ENCODE assay signal across 19 cellular contexts in genomic region chr3:38021196-38021595, GRCh38. TPM values are rescaled to one million over a fixed set of nuclear protein-coding genes. Genes with fewer than 3 reads are reported as not detected.
DNase-seq lines count a peak whose midpoint lies in the region; ATAC-seq lines count a peak whose summit lies in the region.
"Had no signal": no experiment of that assay in that cellular context is flagged by ENCODE, and none has a peak within 500 bp of the region (broad histone marks: within the 10 kb centered on the region; RNA-seq: fewer than 3 reads in every experiment).

No MANE protein-coding gene starts in this region.

- no peaks in the 10 kb centered on the region; the same call in 1 of the 2 replicates for H3K36me3 ChIP-seq in HAP-1 (replicated peaks)
- H3K36me3 ChIP-seq: SJCRH30 had no signal

- no peak overlapping the region for H3K4me3 Mint-ChIP-seq in activated naive CD8-positive, alpha-beta T cell treated with anti-CD3 and anti-CD28 coated beads, Interleukin-2, amount 10 ng/mL, durations not matched to agents 7 days and 5 days
- H3K4me3 Mint-ChIP-seq in activated naive CD8-positive, alpha-beta T cell treated with anti-CD3 and anti-CD28 coated beads for 36 hours, result no peak overlapping the region
- H3K4me3 Mint-ChIP-seq in central memory CD8-positive, alpha-beta T cell, result no peak overlapping the region
- H3K4me3 Mint-ChIP-seq in naive thymus-derived CD8-positive, alpha-beta T cell, result no peak overlapping the region
- H3K4me3 Mint-ChIP-seq in stimulated activated effector memory CD8-positive, alpha-beta T cell treated with anti-CD3 and anti-CD28 coated beads, Interleukin-12 subunit alpha, Interleukin-12 subunit beta, amount 100 ng/mL, for 72 hours, result no peak overlapping the region
- H3K4me3 Mint-ChIP-seq: CD14-positive monocyte had no signal

- peaks cover 16% of the 10 kb centered on the region for H3K4me1 Mint-ChIP-seq in activated naive CD8-positive, alpha-beta T cell treated with anti-CD3 and anti-CD28 coated beads, Interleukin-2, amount 10 ng/mL, durations not matched to agents 7 days and 5 days
- peaks cover 18% of the 10 kb centered on the region for H3K4me1 Mint-ChIP-seq in activated naive CD8-positive, alpha-beta T cell treated with anti-CD3 and anti-CD28 coated beads for 36 hours
- peaks cover 61% of the 10 kb centered on the region for H3K4me1 Mint-ChIP-seq in central memory CD8-positive, alpha-beta T cell
- peaks cover 27 to 45% (median 35%) of the 10 kb centered on the region in 4 donors for H3K4me1 Mint-ChIP-seq in naive thymus-derived CD8-positive, alpha-beta T cell
- H3K4me1 Mint-ChIP-seq in stimulated activated effector memory CD8-positive, alpha-beta T cell treated with anti-CD3 and anti-CD28 coated beads, Interleukin-12 subunit alpha, Interleukin-12 subunit beta, amount 100 ng/mL, for 72 hours, result peaks cover 60% of the 10 kb centered on the region

- H3K27ac Mint-ChIP-seq in activated naive CD8-positive, alpha-beta T cell treated with anti-CD3 and anti-CD28 coated beads, Interleukin-2, amount 10 ng/mL, durations not matched to agents 7 days and 5 days, result no peak overlapping the region
- H3K27ac Mint-ChIP-seq in activated naive CD8-positive, alpha-beta T cell treated with anti-CD3 and anti-CD28 coated beads for 36 hours, result no peak overlapping the region
- peak overlapping the region; percentile 86 for H3K27ac Mint-ChIP-seq in central memory CD8-positive, alpha-beta T cell (ENCODE audit: low read depth)
- peak overlapping the region in 9 of 10 donors; percentile 25 to 79 (median 56) for H3K27ac Mint-ChIP-seq in naive thymus-derived CD8-positive, alpha-beta T cell
- H3K27ac Mint-ChIP-seq in stimulated activated effector memory CD8-positive, alpha-beta T cell treated with anti-CD3 and anti-CD28 coated beads, Interleukin-12 subunit alpha, Interleukin-12 subunit beta, amount 100 ng/mL, for 72 hours, result peak overlapping the region; percentile 82

- peak; percentile 25 for DNase-seq in activated naive CD8-positive, alpha-beta T cell treated with anti-CD3 and anti-CD28 coated beads, Interleukin-2, amount 10 ng/mL, durations not matched to agents 7 days and 5 days
- no peak for DNase-seq in activated naive CD8-positive, alpha-beta T cell treated with anti-CD3 and anti-CD28 coated beads for 36 hours
- no peak for DNase-seq in central memory CD8-positive, alpha-beta T cell (ENCODE audit: low spot score in 2 of 2)
- peak in 1 of 10 donors; percentile 37 for DNase-seq in naive thymus-derived CD8-positive, alpha-beta T cell
- DNase-seq in stimulated activated effector memory CD8-positive, alpha-beta T cell treated with anti-CD3 and anti-CD28 coated beads, Interleukin-12 subunit alpha, Interleukin-12 subunit beta, amount 100 ng/mL, for 72 hours (ENCODE audit: low spot score in 2 of 2), result no peak
- no peak for DNase-seq in HAP-1 (ENCODE audit: low spot score in 2 of 2)
- DNase-seq in activated CD4-positive, alpha-beta T cell treated with anti-CD3 and anti-CD28 coated beads for 48 hours, result no peak
- DNase-seq: 8988T, DMS153, GF-D8, NCI-H1436, NCI-H2029, NCI-H2171, SJCRH30 had no signal

- H3K27me3 Mint-ChIP-seq in activated naive CD8-positive, alpha-beta T cell treated with anti-CD3 and anti-CD28 coated beads, Interleukin-2, amount 10 ng/mL, durations not matched to agents 7 days and 5 days, result no peaks in the 10 kb centered on the region
- no peaks in the 10 kb centered on the region for H3K27me3 Mint-ChIP-seq in activated naive CD8-positive, alpha-beta T cell treated with anti-CD3 and anti-CD28 coated beads for 36 hours
- H3K27me3 Mint-ChIP-seq in central memory CD8-positive, alpha-beta T cell, result no peaks in the 10 kb centered on the region
- H3K27me3 Mint-ChIP-seq in naive thymus-derived CD8-positive, alpha-beta T cell, result no peaks in the 10 kb centered on the region

- no peaks in the 10 kb centered on the region for H3K9me3 ChIP-seq in HAP-1
- H3K9me3 ChIP-seq: SJCRH30 had no signal

- POLR2A ChIA-PET in activated naive CD8-positive, alpha-beta T cell treated with anti-CD3 and anti-CD28 coated beads, Interleukin-2, amount 10 ng/mL, durations not matched to agents 7 days and 5 days (lab: Charles Lee), result no interaction called here
- POLR2A ChIA-PET in naive thymus-derived CD8-positive, alpha-beta T cell (lab: Charles Lee), result interaction anchor here (2.3 kb wide), 1 partner anchor 12 kb away, joined by 9 read pairs; no protein-coding TSS in a partner anchor

- H3K36me3 Mint-ChIP-seq in activated naive CD8-positive, alpha-beta T cell treated with anti-CD3 and anti-CD28 coated beads, Interleukin-2, amount 10 ng/mL, durations not matched to agents 7 days and 5 days, result peaks cover 10% of the 10 kb centered on the region
- peaks cover 11% of the 10 kb centered on the region for H3K36me3 Mint-ChIP-seq in activated naive CD8-positive, alpha-beta T cell treated with anti-CD3 and anti-CD28 coated beads for 36 hours
- H3K36me3 Mint-ChIP-seq in central memory CD8-positive, alpha-beta T cell (ENCODE audit: insufficient read depth), result peaks cover 23% of the 10 kb centered on the region
- H3K36me3 Mint-ChIP-seq in naive thymus-derived CD8-positive, alpha-beta T cell, result peaks cover 0 to 26% (median 24%) of the 10 kb centered on the region in 3 donors
- H3K36me3 Mint-ChIP-seq in stimulated activated effector memory CD8-positive, alpha-beta T cell treated with anti-CD3 and anti-CD28 coated beads, Interleukin-12 subunit alpha, Interleukin-12 subunit beta, amount 100 ng/mL, for 72 hours, result peaks cover 19% of the 10 kb centered on the region

- H3K4me3 ChIP-seq in HAP-1, result no peak overlapping the region
- H3K4me3 ChIP-seq: GM12878, SJCRH30 had no signal

- H3K4me1 ChIP-seq in HAP-1, result peaks cover 8% of the 10 kb centered on the region

- H3K9me3 Mint-ChIP-seq in activated naive CD8-positive, alpha-beta T cell treated with anti-CD3 and anti-CD28 coated beads, Interleukin-2, amount 10 ng/mL, durations not matched to agents 7 days and 5 days, result no peaks in the 10 kb centered on the region
- peaks cover 3% of the 10 kb centered on the region for H3K9me3 Mint-ChIP-seq in activated naive CD8-positive, alpha-beta T cell treated with anti-CD3 and anti-CD28 coated beads for 36 hours
- peaks cover 6% of the 10 kb centered on the region for H3K9me3 Mint-ChIP-seq in central memory CD8-positive, alpha-beta T cell
- peaks cover 0 to 6% (median 0%) of the 10 kb centered on the region in 9 donors for H3K9me3 Mint-ChIP-seq in naive thymus-derived CD8-positive, alpha-beta T cell
- H3K9me3 Mint-ChIP-seq in stimulated activated effector memory CD8-positive, alpha-beta T cell treated with anti-CD3 and anti-CD28 coated beads, Interleukin-12 subunit alpha, Interleukin-12 subunit beta, amount 100 ng/mL, for 72 hours, result peaks cover 4% of the 10 kb centered on the region

- ATAC-seq in activated naive CD8-positive, alpha-beta T cell treated with anti-CD3 and anti-CD28 coated beads, Interleukin-2, amount 10 ng/mL, durations not matched to agents 7 days and 5 days (ENCODE audit: low read depth), result no peak
- no peak for ATAC-seq in central memory CD8-positive, alpha-beta T cell (replicated peaks; ENCODE audit: extremely low read depth, poor library complexity, severe bottlenecking)
- ATAC-seq in naive thymus-derived CD8-positive, alpha-beta T cell, result no peak
- ATAC-seq in stimulated activated effector memory CD8-positive, alpha-beta T cell treated with anti-CD3 and anti-CD28 coated beads, Interleukin-12 subunit alpha, Interleukin-12 subunit beta, amount 100 ng/mL, for 72 hours, result no peak
- ATAC-seq in GM18858 (IDR thresholded peaks at IDR 0.05; ENCODE audit: unreplicated experiment), result no peak
- ATAC-seq: GM12878, HepG2, Panc1 had no signal

- in situ Hi-C loops in HAP-1 (cut with MboI; ENCODE audit: low sequenced_read_pairs), result no loop called here

- H3K27me3 ChIP-seq in HAP-1 (ENCODE audit: low read depth), result no peaks in the 10 kb centered on the region
- H3K27me3 ChIP-seq: SJCRH30 had no signal

RNA-seq across cellular contexts. Expression of gene PLCD1, which starts 8.2 kb away (rescaled TPM):
- 10 to 100 TPM; 36.5 to 45.4 TPM for total RNA-seq in activated naive CD8-positive, alpha-beta T cell treated with anti-CD3 and anti-CD28 coated beads, Interleukin-2, amount 10 ng/mL, durations not matched to agents 7 days and 5 days
- 1 to 10 TPM; 5.7 to 9.1 TPM for total RNA-seq in activated naive CD8-positive, alpha-beta T cell treated with anti-CD3 and anti-CD28 coated beads for 36 hours
- 10 to 100 TPM; 39.3 to 42.7 TPM for total RNA-seq in naive thymus-derived CD8-positive, alpha-beta T cell
- 10 to 100 TPM; 11.0 to 23.0 (median 15.6) TPM for polyA plus RNA-seq in naive thymus-derived CD8-positive, alpha-beta T cell

RNA-seq across cellular contexts. Expression of gene DLEC1, which starts 17.8 kb away (rescaled TPM):
- total RNA-seq in activated naive CD8-positive, alpha-beta T cell treated with anti-CD3 and anti-CD28 coated beads, Interleukin-2, amount 10 ng/mL, durations not matched to agents 7 days and 5 days, result 1 to 10 TPM; 3.2 to 3.7 TPM
- under 1 TPM; 0.12 to 0.52 TPM for total RNA-seq in activated naive CD8-positive, alpha-beta T cell treated with anti-CD3 and anti-CD28 coated beads for 36 hours
- 1 to 10 TPM; 4.6 to 5.2 TPM for total RNA-seq in naive thymus-derived CD8-positive, alpha-beta T cell
- under 1 TPM; 0.31 to 0.37 (median 0.35) TPM for polyA plus RNA-seq in naive thymus-derived CD8-positive, alpha-beta T cell
- total RNA-seq: HepG2, SJCRH30 had no signal

RNA-seq across cellular contexts. Expression of gene VILL, which starts 30.6 kb away (rescaled TPM):
- total RNA-seq in activated naive CD8-positive, alpha-beta T cell treated with anti-CD3 and anti-CD28 coated beads, Interleukin-2, amount 10 ng/mL, durations not matched to agents 7 days and 5 days, result 10 to 100 TPM; 25.2 to 25.3 TPM
- total RNA-seq in activated naive CD8-positive, alpha-beta T cell treated with anti-CD3 and anti-CD28 coated beads for 36 hours, result 10 to 100 TPM; 14.4 to 15.0 TPM
- 10 to 100 TPM; 41.0 to 41.9 TPM for total RNA-seq in naive thymus-derived CD8-positive, alpha-beta T cell
- 10 to 100 TPM; 12.3 to 21.6 (median 16.0) TPM for polyA plus RNA-seq in naive thymus-derived CD8-positive, alpha-beta T cell

Comparison
In these comparisons a context has a peak if more than half of its experiments do, and no peak if none do; other contexts are left out.
1. H3K27ac Mint-ChIP-seq: peak in central memory CD8-positive, alpha-beta T cell (single experiment), naive thymus-derived CD8-positive, alpha-beta T cell (9 of 10) and stimulated activated effector memory CD8-positive, alpha-beta T cell treated with anti-CD3 and anti-CD28 coated beads, Interleukin-12 subunit alpha, Interleukin-12 subunit beta, amount 100 ng/mL, for 72 hours (single experiment); none in activated naive CD8-positive, alpha-beta T cell treated with anti-CD3 and anti-CD28 coated beads, Interleukin-2, amount 10 ng/mL, durations not matched to agents 7 days and 5 days (single experiment) and activated naive CD8-positive, alpha-beta T cell treated with anti-CD3 and anti-CD28 coated beads for 36 hours (single experiment).